8 cellular contexts compared by ENCODE assay signal in genomic region chr1:87151500-87152421, GRCh38.
DNase-seq lines count a peak whose midpoint lies in the region; ATAC-seq and TF ChIP-seq lines count a peak whose summit lies in the region.

No MANE protein-coding gene starts in this region.

- 21% methylated on average over 44 to 45 of the region's 45 CpGs for WGBS in tibial nerve, 2 donors

- peaks cover 22% of the 10 kb centered on the region for H3K27me3 ChIP-seq in HUES48 (ENCODE audit: control insufficient read depth, insufficient read depth, low read length)
- no peaks in the 10 kb centered on the region for H3K27me3 ChIP-seq in neural progenitor cell
- no peaks in the 10 kb centered on the region for H3K27me3 ChIP-seq in tibial nerve

- peak; percentile 83 for ATAC-seq in GM21447 (IDR thresholded peaks at IDR 0.05; ENCODE audit: unreplicated experiment)
- ATAC-seq in activated CD8-positive, alpha-beta memory T cell treated with anti-CD3 and anti-CD28 coated beads, Interleukin-2, amount 10 ng/mL, durations not matched to agents 7 days and 5 days = peak; percentile 91

- no peaks in the 10 kb centered on the region for H3K9me3 Mint-ChIP-seq in activated CD8-positive, alpha-beta memory T cell treated with anti-CD3 and anti-CD28 coated beads, Interleukin-2, amount 10 ng/mL, durations not matched to agents 7 days and 5 days (ENCODE audit: low read depth)
- H3K9me3 Mint-ChIP-seq in neural progenitor cell = no peaks in the 10 kb centered on the region

- H3K4me3 ChIP-seq in HUES48 (ENCODE audit: low read depth, low read length) (peak overlapping the region; percentile 41), fibroblast of villous mesenchyme (ENCODE audit: low read depth, low read length) (peak overlapping the region; percentile 44), neural progenitor cell (peak overlapping the region; percentile 21), tibial nerve (peak overlapping the region; percentile 5 to 42 (median 30))

- CTCF ChIA-PET in activated CD8-positive, alpha-beta memory T cell treated with anti-CD3 and anti-CD28 coated beads, Interleukin-2, amount 10 ng/mL, durations not matched to agents 7 days and 5 days (lab: Charles Lee) = interaction anchor here (1.5 kb wide), 1 partner anchor 128 kb away, joined by 3 read pairs; no protein-coding TSS in a partner anchor

- H3K9ac ChIP-seq in HUES48 (ENCODE audit: low read depth, low read length) = peak overlapping the region; percentile 31; the same call in 1 of the 2 replicates
- no peak overlapping the region for H3K9ac ChIP-seq in neural progenitor cell

- H3K27ac Mint-ChIP-seq in activated CD8-positive, alpha-beta memory T cell treated with anti-CD3 and anti-CD28 coated beads, Interleukin-2, amount 10 ng/mL, durations not matched to agents 7 days and 5 days = no peak overlapping the region
- peak overlapping the region; percentile 22 for H3K27ac Mint-ChIP-seq in neural progenitor cell

- TF ChIP-seq POLR2A in tibial nerve (IDR thresholded peaks at IDR 0.05) = no peak

- peak overlapping the region; percentile 69 for H3K4me3 Mint-ChIP-seq in activated CD8-positive, alpha-beta memory T cell treated with anti-CD3 and anti-CD28 coated beads, Interleukin-2, amount 10 ng/mL, durations not matched to agents 7 days and 5 days
- H3K4me3 Mint-ChIP-seq in neural progenitor cell = peak overlapping the region; percentile 58

- H3F3A ChIP-seq in neural progenitor cell (ENCODE audit: low read depth) = peaks cover 23% of the 10 kb centered on the region

- no peaks in the 10 kb centered on the region for H3K36me3 Mint-ChIP-seq in activated CD8-positive, alpha-beta memory T cell treated with anti-CD3 and anti-CD28 coated beads, Interleukin-2, amount 10 ng/mL, durations not matched to agents 7 days and 5 days
- H3K36me3 Mint-ChIP-seq in neural progenitor cell = no peaks in the 10 kb centered on the region

- no peaks in the 10 kb centered on the region for H4K20me1 ChIP-seq in neural progenitor cell (ENCODE audit: low read depth)

- peak in 1 of 2 donors; percentile 25 for TF ChIP-seq EP300 in tibial nerve (IDR thresholded peaks at IDR 0.05)

- no peaks in the 10 kb centered on the region for H3K9me3 ChIP-seq in HUES48 (ENCODE audit: control insufficient read depth, insufficient read depth, low read length)
- H3K9me3 ChIP-seq in neural progenitor cell (ENCODE audit: low read depth) = no peaks in the 10 kb centered on the region
- no peaks in the 10 kb centered on the region for H3K9me3 ChIP-seq in tibial nerve

- H3K4me2 ChIP-seq in neural progenitor cell = peak overlapping the region; percentile 59

- H3K27me3 Mint-ChIP-seq in activated CD8-positive, alpha-beta memory T cell treated with anti-CD3 and anti-CD28 coated beads, Interleukin-2, amount 10 ng/mL, durations not matched to agents 7 days and 5 days = peaks cover 38% of the 10 kb centered on the region
- peaks cover 2% of the 10 kb centered on the region for H3K27me3 Mint-ChIP-seq in neural progenitor cell (ENCODE audit: insufficient read depth, low read depth)

- peak overlapping the region; percentile 35 for H3K27ac ChIP-seq in HUES48 (ENCODE audit: low read depth, low read length)
- H3K27ac ChIP-seq in neural progenitor cell = no peak overlapping the region
- H3K27ac ChIP-seq in tibial nerve = peak overlapping the region; percentile 4 to 82 (median 69)

- peak; percentile 15 for DNase-seq in DMS53 treated with DMSO at 0.1 percent for 48 hours (lab: John Stamatoyannopoulos, UW; ENCODE audit: unreplicated experiment)
- peak; percentile 52 for DNase-seq in activated CD8-positive, alpha-beta memory T cell treated with anti-CD3 and anti-CD28 coated beads, Interleukin-2, amount 10 ng/mL, durations not matched to agents 7 days and 5 days
- DNase-seq in fibroblast of villous mesenchyme (ENCODE audit: low read depth) = peak; percentile 76
- peak; percentile 90 for DNase-seq in neural progenitor cell (ENCODE audit: low spot score)
- DNase-seq in tibial nerve (ENCODE audit: low spot score in 2 of 2) = peak; percentile 61 to 76
- DNase-seq in HCEC 1CT = no peak

- peak overlapping the region; percentile 61 for H2AFZ ChIP-seq in neural progenitor cell (replicated peaks)

- no peaks in the 10 kb centered on the region for H3K36me3 ChIP-seq in HUES48 (ENCODE audit: control insufficient read depth, insufficient read depth, low read length)
- no peaks in the 10 kb centered on the region for H3K36me3 ChIP-seq in neural progenitor cell
- no peaks in the 10 kb centered on the region for H3K36me3 ChIP-seq in tibial nerve

- TF ChIP-seq CTCF in fibroblast of villous mesenchyme (IDR thresholded peaks at IDR 0.05; ENCODE audit: insufficient read depth, low read depth, low read length) (peak; percentile 48), neural progenitor cell (IDR thresholded peaks at IDR 0.05) (peak; percentile 75), tibial nerve (IDR thresholded peaks at IDR 0.05) (peak in 4 of 5 experiments; percentile 61 to 80 (median 70))

- peaks cover 41% of the 10 kb centered on the region for H3K4me1 ChIP-seq in HUES48 (ENCODE audit: control insufficient read depth, insufficient read depth, low read length)
- H3K4me1 ChIP-seq in neural progenitor cell = peaks cover 42% of the 10 kb centered on the region
- H3K4me1 ChIP-seq in tibial nerve = peaks cover 0 to 71% (median 19%) of the 10 kb centered on the region in 4 donors

- H3K4me1 Mint-ChIP-seq in activated CD8-positive, alpha-beta memory T cell treated with anti-CD3 and anti-CD28 coated beads, Interleukin-2, amount 10 ng/mL, durations not matched to agents 7 days and 5 days = peaks cover 9% of the 10 kb centered on the region
- H3K4me1 Mint-ChIP-seq in neural progenitor cell = peaks cover 57% of the 10 kb centered on the region

- no peaks in the 10 kb centered on the region for H3K79me2 ChIP-seq in neural progenitor cell (ENCODE audit: low read depth)
